In the genomic region with DNA sequence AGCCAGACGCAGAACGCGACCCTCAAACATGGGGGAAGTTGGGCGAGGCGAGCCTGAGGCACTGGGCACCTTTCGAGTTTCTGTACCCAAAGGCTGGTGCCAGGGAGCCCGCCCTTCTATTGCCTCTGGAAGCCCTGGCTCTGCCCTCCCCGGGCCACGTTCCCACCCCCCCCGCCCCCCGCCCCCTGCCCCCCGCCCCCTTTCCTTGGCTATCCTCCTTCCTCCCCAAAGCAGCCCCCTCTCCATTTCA, we compare ENCODE assay signal across 1 cellular context.
TF ChIP-seq lines count a peak whose summit lies in the region.

No MANE protein-coding gene starts in this region.

TF ChIP-seq in A549, 52 proteins besides CTCF, POLR2A, EP300 and RAD21:
- no peak for TF ChIP-seq ZNF302 (CRISPR knock-in tag; IDR thresholded peaks at IDR 0.05)
